Comparison of ENCODE assay signal across 10 cellular contexts in genomic region chr9:69945671-69946141, GRCh38.
DNase-seq lines count a peak whose midpoint lies in the region; ATAC-seq and TF ChIP-seq lines count a peak whose summit lies in the region.
"Had no signal": no experiment of that assay in that cellular context is flagged by ENCODE, and none has a peak within 500 bp of the region (broad histone marks: within the 10 kb centered on the region; RNA-seq: fewer than 3 reads in every experiment).

No MANE protein-coding gene starts in this region.

- TF ChIP-seq CTCF in heart left ventricle (IDR thresholded peaks at IDR 0.05): no peak

- intact Hi-C loops in heart left ventricle (cut with DNase I): no loop called here

- 11 to 23% (median 19%) methylated on average over 1 of the region's 1 CpG for WGBS in heart left ventricle, 4 donors

- peak in 3 of 4 donors; percentile 16 to 72 (median 61) for ATAC-seq in heart left ventricle
- no peak for ATAC-seq in HG03025 (IDR thresholded peaks at IDR 0.05; ENCODE audit: low FRiP score, unreplicated experiment)
- no peak for ATAC-seq in GM18505 (IDR thresholded peaks at IDR 0.05; ENCODE audit: unreplicated experiment)

- peaks cover 0 to 21% (median 0%) of the 10 kb centered on the region in 12 donors for H3K4me1 ChIP-seq in heart left ventricle

- H3K9me3 ChIP-seq in heart left ventricle: peaks cover 0 to 7% (median 0%) of the 10 kb centered on the region in 12 donors

- H3K27ac ChIP-seq in heart left ventricle: peak overlapping the region in 1 of 12 donors; percentile 65

- no peaks in the 10 kb centered on the region for H3K36me3 ChIP-seq in heart left ventricle

- TF ChIP-seq POLR2A in heart left ventricle (IDR thresholded peaks at IDR 0.05): no peak
- TF ChIP-seq POLR2A in GM18505 (IDR thresholded peaks at IDR 0.05; ENCODE audit: borderline replicate concordance, extremely low read depth, insufficient read depth, insufficient read length): no peak

- peaks cover 0 to 2% (median 0%) of the 10 kb centered on the region in 9 donors for H3K27me3 ChIP-seq in heart left ventricle

- no peak overlapping the region for H3K4me3 ChIP-seq in heart left ventricle

- peak; percentile 46 for DNase-seq in GF-D8 (lab: John Stamatoyannopoulos, UW)
- DNase-seq in SKM-1 (lab: John Stamatoyannopoulos, UW; ENCODE audit: unreplicated experiment): peak; percentile 48
- DNase-seq in heart left ventricle: peak in 4 of 5 donors; percentile 23 to 66 (median 36)
- peak; percentile 60 for DNase-seq in renal cortical epithelial cell (ENCODE audit: low read depth)
- no peak for DNase-seq in SIG-M5 (lab: John Stamatoyannopoulos, UW)
- no peak for DNase-seq in NK-92 (lab: John Stamatoyannopoulos, UW; ENCODE audit: unreplicated experiment)
- DNase-seq: activated CD4-positive, CD25-positive, alpha-beta regulatory T cell treated with anti-CD3 and anti-CD28 coated beads, Interleukin-2, amount 50 U/mL, for 72 hours; NCI-H526 had no signal

Comparison
In these comparisons a context has a peak if more than half of its experiments do, and no peak if none do; other contexts are left out.
1. DNase-seq: peak in GF-D8 (single experiment), SKM-1 (single experiment), heart left ventricle (4 of 5) and renal cortical epithelial cell (single experiment); none in SIG-M5 (single experiment) and NK-92 (single experiment).
2. ATAC-seq: peak in heart left ventricle (3 of 4); none in HG03025 (single experiment) and GM18505 (single experiment).